28 cellular contexts compared by ENCODE assay signal in genomic region chr9:114100536-114100935, GRCh38. TPM values are rescaled to one million over a fixed set of nuclear protein-coding genes. Genes with fewer than 3 reads are reported as not detected.
"Had no signal": no experiment of that assay in that cellular context is flagged by ENCODE, and none has a peak within 500 bp of the region (broad histone marks: within the 10 kb centered on the region; RNA-seq: fewer than 3 reads in every experiment).

No MANE protein-coding gene starts in this region.

- H3K27me3 ChIP-seq: right lobe of liver, vagina had no signal

- H3K9me3 ChIP-seq: gastrocnemius medialis, right lobe of liver, vagina had no signal

- H3K4me3 Mint-ChIP-seq: activated CD4-positive, alpha-beta T cell treated with anti-CD3 and anti-CD28 coated beads, Interleukin-2, amount 10 ng/mL, durations not matched to agents 7 days and 5 days; activated CD8-positive, alpha-beta memory T cell treated with anti-CD3 and anti-CD28 coated beads, Interleukin-2, amount 10 ng/mL, durations not matched to agents 7 days and 5 days; activated CD8-positive, alpha-beta T cell treated with anti-CD3 and anti-CD28 coated beads for 36 hours; activated naive CD4-positive, alpha-beta T cell treated with anti-CD3 and anti-CD28 coated beads, Interleukin-2, amount 10 ng/mL, durations not matched to agents 7 days and 5 days; stimulated activated effector memory CD8-positive, alpha-beta T cell treated with anti-CD3 and anti-CD28 coated beads, Interleukin-12 subunit alpha, Interleukin-12 subunit beta, amount 100 ng/mL, for 72 hours; stimulated activated naive CD8-positive, alpha-beta T cell treated with anti-CD3 and anti-CD28 coated beads, Interleukin-15, amount 100 ng/mL, for 72 hours; T-cell; T-helper 2 cell treated with Interferon-gamma antibody and Interleukin-4, amounts not matched to agents 5 μg/mL and 100 μg/mL, for 36 hours had no signal

- H3K4me3 ChIP-seq: cardiac muscle cell, esophagus muscularis mucosa, gastrocnemius medialis, left ventricle myocardium inferior, right lobe of liver, skin epidermis, transverse colon, vagina had no signal

- DNase-seq: activated CD4-positive, alpha-beta T cell treated with anti-CD3 and anti-CD28 coated beads, Interleukin-2, amount 10 ng/mL, durations not matched to agents 7 days and 5 days; activated CD4-positive, CD25-positive, alpha-beta regulatory T cell treated with anti-CD3 and anti-CD28 coated beads, Interleukin-2, amount 50 U/mL, for 72 hours; activated CD8-positive, alpha-beta memory T cell treated with anti-CD3 and anti-CD28 coated beads, Interleukin-2, amount 10 ng/mL, durations not matched to agents 7 days and 5 days; activated CD8-positive, alpha-beta T cell treated with anti-CD3 and anti-CD28 coated beads for 36 hours; activated naive CD4-positive, alpha-beta T cell treated with anti-CD3 and anti-CD28 coated beads, Interleukin-2, amount 10 ng/mL, durations not matched to agents 7 days and 5 days; activated T-cell treated with anti-CD3 and anti-CD28 coated beads for 4 hours; amygdala; effector CD4-positive, alpha-beta T cell; gastrocnemius medialis; hypothalamus; islet precursor cell; left ventricle myocardium inferior; mammary epithelial cell; midbrain; nucleus accumbens; right lobe of liver; stimulated activated CD4-positive, alpha-beta T cell treated with anti-CD3 and anti-CD28 coated beads, Interleukin-1b, Interleukin-23, amount 100 ng/mL, for 48 hours; stimulated activated naive CD8-positive, alpha-beta T cell treated with anti-CD3 and anti-CD28 coated beads, Interleukin-15, amount 100 ng/mL, for 72 hours; T-cell; transverse colon had no signal

- H3K27ac Mint-ChIP-seq: activated CD4-positive, alpha-beta T cell treated with anti-CD3 and anti-CD28 coated beads, Interleukin-2, amount 10 ng/mL, durations not matched to agents 7 days and 5 days; activated CD8-positive, alpha-beta memory T cell treated with anti-CD3 and anti-CD28 coated beads, Interleukin-2, amount 10 ng/mL, durations not matched to agents 7 days and 5 days; activated CD8-positive, alpha-beta T cell treated with anti-CD3 and anti-CD28 coated beads for 36 hours; activated naive CD4-positive, alpha-beta T cell treated with anti-CD3 and anti-CD28 coated beads, Interleukin-2, amount 10 ng/mL, durations not matched to agents 7 days and 5 days; stimulated activated effector memory CD8-positive, alpha-beta T cell treated with anti-CD3 and anti-CD28 coated beads, Interleukin-12 subunit alpha, Interleukin-12 subunit beta, amount 100 ng/mL, for 72 hours; stimulated activated naive CD8-positive, alpha-beta T cell treated with anti-CD3 and anti-CD28 coated beads, Interleukin-15, amount 100 ng/mL, for 72 hours; T-cell; T-helper 2 cell treated with Interferon-gamma antibody and Interleukin-4, amounts not matched to agents 5 μg/mL and 100 μg/mL, for 36 hours had no signal

- H3K36me3 ChIP-seq: cardiac muscle cell, esophagus muscularis mucosa, gastrocnemius medialis, left ventricle myocardium inferior, right lobe of liver, transverse colon, vagina had no signal

- ATAC-seq: activated CD8-positive, alpha-beta memory T cell treated with anti-CD3 and anti-CD28 coated beads, Interleukin-2, amount 10 ng/mL, durations not matched to agents 7 days and 5 days; activated CD8-positive, alpha-beta T cell treated with anti-CD3 and anti-CD28 coated beads for 36 hours; gastrocnemius medialis; right lobe of liver; stimulated activated effector memory CD8-positive, alpha-beta T cell treated with anti-CD3 and anti-CD28 coated beads, Interleukin-12 subunit alpha, Interleukin-12 subunit beta, amount 100 ng/mL, for 72 hours; stimulated activated naive CD8-positive, alpha-beta T cell treated with anti-CD3 and anti-CD28 coated beads, Interleukin-15, amount 100 ng/mL, for 72 hours; T-cell had no signal

- H3K36me3 Mint-ChIP-seq: activated CD8-positive, alpha-beta memory T cell treated with anti-CD3 and anti-CD28 coated beads, Interleukin-2, amount 10 ng/mL, durations not matched to agents 7 days and 5 days; activated naive CD4-positive, alpha-beta T cell treated with anti-CD3 and anti-CD28 coated beads, Interleukin-2, amount 10 ng/mL, durations not matched to agents 7 days and 5 days; stimulated activated effector memory CD8-positive, alpha-beta T cell treated with anti-CD3 and anti-CD28 coated beads, Interleukin-12 subunit alpha, Interleukin-12 subunit beta, amount 100 ng/mL, for 72 hours had no signal

- H3K4me1 Mint-ChIP-seq: activated CD4-positive, alpha-beta T cell treated with anti-CD3 and anti-CD28 coated beads, Interleukin-2, amount 10 ng/mL, durations not matched to agents 7 days and 5 days; activated CD8-positive, alpha-beta memory T cell treated with anti-CD3 and anti-CD28 coated beads, Interleukin-2, amount 10 ng/mL, durations not matched to agents 7 days and 5 days; activated naive CD4-positive, alpha-beta T cell treated with anti-CD3 and anti-CD28 coated beads, Interleukin-2, amount 10 ng/mL, durations not matched to agents 7 days and 5 days had no signal

RNA-seq across cellular contexts. Expression of gene KIF12, which starts 1.4 kb away (rescaled TPM):
- total RNA-seq: activated CD4-positive, alpha-beta T cell treated with anti-CD3 and anti-CD28 coated beads, Interleukin-2, amount 10 ng/mL, durations not matched to agents 7 days and 5 days; activated CD8-positive, alpha-beta memory T cell treated with anti-CD3 and anti-CD28 coated beads, Interleukin-2, amount 10 ng/mL, durations not matched to agents 7 days and 5 days; activated CD8-positive, alpha-beta T cell treated with anti-CD3 and anti-CD28 coated beads for 36 hours; esophagus muscularis mucosa; gastrocnemius medialis; left ventricle myocardium inferior; vagina had no signal
- polyA plus RNA-seq: neural cell had no signal

RNA-seq across cellular contexts. Expression of gene AMBP, which starts 22.4 kb away (rescaled TPM):
- total RNA-seq: activated CD4-positive, alpha-beta T cell treated with anti-CD3 and anti-CD28 coated beads, Interleukin-2, amount 10 ng/mL, durations not matched to agents 7 days and 5 days; activated CD8-positive, alpha-beta memory T cell treated with anti-CD3 and anti-CD28 coated beads, Interleukin-2, amount 10 ng/mL, durations not matched to agents 7 days and 5 days; activated CD8-positive, alpha-beta T cell treated with anti-CD3 and anti-CD28 coated beads for 36 hours; cardiac muscle cell; cerebellum; esophagus muscularis mucosa; left ventricle myocardium inferior; mammary epithelial cell; vagina had no signal
- polyA plus RNA-seq: mammary epithelial cell, neural cell had no signal
